In the genomic region with DNA sequence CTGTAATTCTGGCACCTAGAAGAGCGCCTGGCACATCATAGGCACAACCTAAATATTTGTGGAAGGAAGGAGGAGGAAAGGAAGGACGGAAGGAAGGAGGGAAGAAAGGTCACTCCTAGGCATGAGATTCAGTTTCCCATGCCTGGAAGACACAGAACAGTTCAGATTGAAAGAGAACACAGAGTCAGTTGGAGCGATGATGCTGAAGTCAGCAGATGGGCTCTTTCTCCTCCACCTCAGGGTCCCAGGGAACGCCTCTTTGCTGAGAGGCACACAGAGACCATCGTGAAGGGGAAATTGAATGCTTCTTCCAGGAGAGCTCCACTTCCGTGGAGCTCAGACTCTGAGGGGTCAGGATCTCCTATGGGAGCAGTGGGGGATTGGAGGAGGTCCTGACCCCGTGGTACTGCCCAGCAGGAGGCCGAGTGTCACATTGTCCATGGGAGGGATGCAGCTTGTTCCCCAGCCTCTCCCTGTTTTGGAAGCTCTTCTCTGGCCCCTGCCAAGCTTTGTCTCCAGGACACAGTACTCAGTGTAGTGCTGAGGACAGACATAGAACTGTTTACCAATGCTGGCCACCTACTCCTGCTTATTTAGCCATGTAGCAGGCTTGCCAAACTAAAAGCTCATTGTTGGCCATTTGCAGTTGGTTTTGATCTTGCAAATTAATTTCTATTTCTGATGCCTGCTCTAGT, we compare ENCODE assay signal across 20 cellular contexts. TPM values are rescaled to one million over a fixed set of nuclear protein-coding genes. Genes with fewer than 3 reads are reported as not detected.
A peak's percentile ranks its signal among the peaks of the same experiment; 100 is the strongest.
DNase-seq lines count a peak whose midpoint lies in the region; ATAC-seq and TF ChIP-seq lines count a peak whose summit lies in the region.
"Had no signal": no experiment of that assay in that cellular context is flagged by ENCODE, and none has a peak within 500 bp of the region (broad histone marks: within the 10 kb centered on the region; RNA-seq: fewer than 3 reads in every experiment).

No MANE protein-coding gene starts in this region.

- H3K36me3 ChIP-seq in lower lobe of right lung (no peaks in the 10 kb centered on the region), suprapubic skin (no peaks in the 10 kb centered on the region)
- H3K36me3 ChIP-seq: neural progenitor cell had no signal

- no peak overlapping the region for H3K27ac Mint-ChIP-seq in activated CD8-positive, alpha-beta memory T cell treated with anti-CD3 and anti-CD28 coated beads, Interleukin-2, amount 10 ng/mL, durations not matched to agents 7 days and 5 days
- H3K27ac Mint-ChIP-seq: activated naive CD4-positive, alpha-beta T cell treated with anti-CD3 and anti-CD28 coated beads for 36 hours; B cell; neural progenitor cell; stimulated activated memory B cell treated with anti-CD40 and anti-IgM and Interleukin-4, amounts not matched to agents 10 μg/mL and 1 μg/mL and 100 μg/mL, for 72 hours; T-cell; type B pancreatic cell had no signal

- TF ChIP-seq CTCF in lower lobe of right lung (IDR thresholded peaks at IDR 0.05): no peak
- TF ChIP-seq CTCF in suprapubic skin (IDR thresholded peaks at IDR 0.05): no peak

- peak overlapping the region; percentile 96 for H3K27ac ChIP-seq in angular gyrus (ENCODE audit: low read depth, low read length)
- H3K27ac ChIP-seq in lower lobe of right lung: peak overlapping the region; percentile 67
- peak overlapping the region; percentile 22 for H3K27ac ChIP-seq in suprapubic skin
- H3K27ac ChIP-seq: neural progenitor cell had no signal

- peaks cover 54% of the 10 kb centered on the region for H3K4me1 ChIP-seq in lower lobe of right lung
- peaks cover 26% of the 10 kb centered on the region for H3K4me1 ChIP-seq in suprapubic skin

- CTCF ChIA-PET in activated CD8-positive, alpha-beta memory T cell treated with anti-CD3 and anti-CD28 coated beads, Interleukin-2, amount 10 ng/mL, durations not matched to agents 7 days and 5 days (lab: Charles Lee): interaction anchor here (1.1 to 1.9 kb wide), 3 partner anchors 27 to 186 kb away, joined by 3 to 6 read pairs (median 5); no protein-coding TSS in a partner anchor

- no peaks in the 10 kb centered on the region for H3K27me3 ChIP-seq in lower lobe of right lung (ENCODE audit: low read depth)
- no peaks in the 10 kb centered on the region for H3K27me3 ChIP-seq in suprapubic skin
- H3K27me3 ChIP-seq: neural progenitor cell had no signal

- no peak overlapping the region for H3K4me3 Mint-ChIP-seq in activated CD8-positive, alpha-beta memory T cell treated with anti-CD3 and anti-CD28 coated beads, Interleukin-2, amount 10 ng/mL, durations not matched to agents 7 days and 5 days
- H3K4me3 Mint-ChIP-seq: activated naive CD4-positive, alpha-beta T cell treated with anti-CD3 and anti-CD28 coated beads for 36 hours; B cell; neural progenitor cell; stimulated activated memory B cell treated with anti-CD40 and anti-IgM and Interleukin-4, amounts not matched to agents 10 μg/mL and 1 μg/mL and 100 μg/mL, for 72 hours; T-cell; type B pancreatic cell had no signal

- ATAC-seq in lower lobe of right lung (peak in 1 of 2 donors; percentile 29), GM18858 (IDR thresholded peaks at IDR 0.05; ENCODE audit: unreplicated experiment) (no peak)
- ATAC-seq in activated CD8-positive, alpha-beta memory T cell treated with anti-CD3 and anti-CD28 coated beads, Interleukin-2, amount 10 ng/mL, durations not matched to agents 7 days and 5 days: no peak
- ATAC-seq: stimulated activated memory B cell treated with anti-CD40 and anti-IgM and Interleukin-4, amounts not matched to agents 10 μg/mL and 1 μg/mL and 100 μg/mL, for 72 hours; T-cell had no signal

- H3K4me3 ChIP-seq in lower lobe of right lung (no peak overlapping the region), suprapubic skin (no peak overlapping the region)
- H3K4me3 ChIP-seq: neural progenitor cell had no signal

- 56% methylated on average over 7 of the region's 8 CpGs for WGBS in suprapubic skin

- no peaks in the 10 kb centered on the region for H3K9me3 Mint-ChIP-seq in activated CD8-positive, alpha-beta memory T cell treated with anti-CD3 and anti-CD28 coated beads, Interleukin-2, amount 10 ng/mL, durations not matched to agents 7 days and 5 days (ENCODE audit: low read depth)
- H3K9me3 Mint-ChIP-seq: activated naive CD4-positive, alpha-beta T cell treated with anti-CD3 and anti-CD28 coated beads for 36 hours; neural progenitor cell; stimulated activated memory B cell treated with anti-CD40 and anti-IgM and Interleukin-4, amounts not matched to agents 10 μg/mL and 1 μg/mL and 100 μg/mL, for 72 hours; T-cell; type B pancreatic cell had no signal

- no peaks in the 10 kb centered on the region for H3K4me1 Mint-ChIP-seq in activated CD8-positive, alpha-beta memory T cell treated with anti-CD3 and anti-CD28 coated beads, Interleukin-2, amount 10 ng/mL, durations not matched to agents 7 days and 5 days
- H3K4me1 Mint-ChIP-seq: T-cell had no signal

- H3K36me3 Mint-ChIP-seq in activated CD8-positive, alpha-beta memory T cell treated with anti-CD3 and anti-CD28 coated beads, Interleukin-2, amount 10 ng/mL, durations not matched to agents 7 days and 5 days: no peaks in the 10 kb centered on the region
- H3K36me3 Mint-ChIP-seq: neural progenitor cell; stimulated activated memory B cell treated with anti-CD40 and anti-IgM and Interleukin-4, amounts not matched to agents 10 μg/mL and 1 μg/mL and 100 μg/mL, for 72 hours; T-cell; type B pancreatic cell had no signal

- TF ChIP-seq EP300 in suprapubic skin (IDR thresholded peaks at IDR 0.05): no peak

- no peak for TF ChIP-seq POLR2A in suprapubic skin (IDR thresholded peaks at IDR 0.05)

- DNase-seq in head of caudate nucleus (peak; percentile 65 to 94 (median 84)), lower lobe of right lung (no peak), suprapubic skin (ENCODE audit: low spot score in 2 of 2) (no peak), NCI-H2171 (lab: John Stamatoyannopoulos, UW) (no peak), NCI-H345 treated with DMSO at 0.1 percent for 48 hours (lab: John Stamatoyannopoulos, UW; ENCODE audit: unreplicated experiment) (no peak)
- DNase-seq in activated CD8-positive, alpha-beta memory T cell treated with anti-CD3 and anti-CD28 coated beads, Interleukin-2, amount 10 ng/mL, durations not matched to agents 7 days and 5 days: no peak
- DNase-seq: activated naive CD4-positive, alpha-beta T cell treated with anti-CD3 and anti-CD28 coated beads for 36 hours; Calu3; KG1; MV-4-11; NCI-H1930; NCI-H510A treated with DMSO at 0.1 percent for 48 hours; retina; T-cell had no signal

- intact Hi-C loops in head of caudate nucleus (cut with DNase I) (loop anchor here (5.0 kb wide), 1 partner anchor 93 kb away; a partner anchor contains a TSS), lower lobe of right lung (cut with DNase I) (no loop called here)

- H3K9me3 ChIP-seq in lower lobe of right lung: no peaks in the 10 kb centered on the region
- no peaks in the 10 kb centered on the region for H3K9me3 ChIP-seq in suprapubic skin

- H3K27me3 Mint-ChIP-seq in activated CD8-positive, alpha-beta memory T cell treated with anti-CD3 and anti-CD28 coated beads, Interleukin-2, amount 10 ng/mL, durations not matched to agents 7 days and 5 days: peaks cover 11% of the 10 kb centered on the region
- H3K27me3 Mint-ChIP-seq: type B pancreatic cell had no signal

RNA-seq across cellular contexts. Expression of a gene that starts 2.4 kb away (rescaled TPM):
- total RNA-seq in lower lobe of right lung (2.8 TPM), suprapubic skin (not detected)
- total RNA-seq in activated CD8-positive, alpha-beta memory T cell treated with anti-CD3 and anti-CD28 coated beads, Interleukin-2, amount 10 ng/mL, durations not matched to agents 7 days and 5 days: not detected
- total RNA-seq: activated naive CD4-positive, alpha-beta T cell treated with anti-CD3 and anti-CD28 coated beads for 36 hours; B cell; Calu3; T-cell had no signal

RNA-seq across cellular contexts. Expression of a gene that starts 21.4 kb away (rescaled TPM):
- 4.2 TPM for total RNA-seq in lower lobe of right lung
- total RNA-seq in suprapubic skin: 1 to 10 TPM; 1.9 to 6.8 (median 3.7) TPM
- total RNA-seq in activated CD8-positive, alpha-beta memory T cell treated with anti-CD3 and anti-CD28 coated beads, Interleukin-2, amount 10 ng/mL, durations not matched to agents 7 days and 5 days: 10 to 100 TPM; 19.6 to 36.1 TPM
- total RNA-seq: B cell had no signal

RNA-seq across cellular contexts. Expression of a gene that starts 55.0 kb away (rescaled TPM):
- total RNA-seq in lower lobe of right lung (7.2 TPM), suprapubic skin (100 to 1,000 TPM; 106 to 145 (median 129) TPM)
- total RNA-seq in activated CD8-positive, alpha-beta memory T cell treated with anti-CD3 and anti-CD28 coated beads, Interleukin-2, amount 10 ng/mL, durations not matched to agents 7 days and 5 days: 1 to 10 TPM; 3.3 to 4.0 TPM

Comparison
In these comparisons a context has a peak if more than half of its experiments do, and no peak if none do; other contexts are left out.
1. H3K27ac ChIP-seq: peak in every context shown above with its lines; median percentile 96 in angular gyrus; 67 in lower lobe of right lung; 22 in suprapubic skin.
2. DNase-seq: peak in head of caudate nucleus (42 of 42); none in lower lobe of right lung (single experiment), suprapubic skin (0 of 2), NCI-H2171 (single experiment), activated CD8-positive, alpha-beta memory T cell treated with anti-CD3 and anti-CD28 coated beads, Interleukin-2, amount 10 ng/mL, durations not matched to agents 7 days and 5 days (single experiment) and NCI-H345 treated with DMSO at 0.1 percent for 48 hours (single experiment).
3. RNA of a gene that starts 55.0 kb away (total RNA-seq): 106 to 145 TPM in suprapubic skin; 7.2 TPM in lower lobe of right lung (single experiment) and 3.3 to 4.0 TPM in activated CD8-positive, alpha-beta memory T cell treated with anti-CD3 and anti-CD28 coated beads, Interleukin-2, amount 10 ng/mL, durations not matched to agents 7 days and 5 days; every median in the first group is over 10 times any median in the second.